Comparison of ENCODE assay signal across 8 cellular contexts in genomic region chr20:39264506-39265172, GRCh38.
DNase-seq lines count a peak whose midpoint lies in the region; ATAC-seq and TF ChIP-seq lines count a peak whose summit lies in the region.

No MANE protein-coding gene starts in this region.

- no peaks in the 10 kb centered on the region for H3K9me3 Mint-ChIP-seq in activated naive CD4-positive, alpha-beta T cell treated with anti-CD3 and anti-CD28 coated beads, Interleukin-2, amount 50 U/mL, for 72 hours

- H3K36me3 Mint-ChIP-seq in activated naive CD4-positive, alpha-beta T cell treated with anti-CD3 and anti-CD28 coated beads, Interleukin-2, amount 50 U/mL, for 72 hours = no peaks in the 10 kb centered on the region

- 5 to 13% (median 10%) methylated on average over 3 of the region's 3 CpGs for WGBS in heart left ventricle, 4 donors
- WGBS in prostate gland = 5% methylated on average over 3 of the region's 3 CpGs

- TF ChIP-seq POLR2A in heart left ventricle (IDR thresholded peaks at IDR 0.05) = no peak
- no peak for TF ChIP-seq POLR2A in prostate gland (IDR thresholded peaks at IDR 0.05)

- H3K4me2 ChIP-seq in OCI-LY7 (ENCODE audit: low read length) = no peak overlapping the region

- H3K4me3 ChIP-seq in OCI-LY7 (ENCODE audit: low read depth, low read length, poor library complexity, severe bottlenecking) = no peak overlapping the region
- H3K4me3 ChIP-seq in heart left ventricle = no peak overlapping the region
- no peak overlapping the region for H3K4me3 ChIP-seq in prostate gland

- no peak overlapping the region for H3K27ac ChIP-seq in OCI-LY7 (ENCODE audit: low read depth, low read length, poor library complexity, severe bottlenecking)
- H3K27ac ChIP-seq in heart left ventricle = no peak overlapping the region
- H3K27ac ChIP-seq in prostate gland = no peak overlapping the region

- H2AFZ ChIP-seq in OCI-LY7 (ENCODE audit: low read length) = no peak overlapping the region

- ATAC-seq in activated naive CD4-positive, alpha-beta T cell treated with anti-CD3 and anti-CD28 coated beads, Interleukin-2, amount 50 U/mL, for 72 hours = peak; percentile 68 to 71
- ATAC-seq in heart left ventricle (peak; percentile 39 to 82 (median 58)), HG03521 (IDR thresholded peaks at IDR 0.05; ENCODE audit: unreplicated experiment) (no peak), HG02870 (IDR thresholded peaks at IDR 0.05; ENCODE audit: unreplicated experiment) (no peak)

- H3K9me2 ChIP-seq in OCI-LY7 (ENCODE audit: insufficient read depth, low read length) = no peaks in the 10 kb centered on the region

- POLR2A ChIA-PET in OCI-LY7 (lab: Charles Lee) = no interaction called here

- CTCF ChIA-PET in OCI-LY7 (lab: Charles Lee; ENCODE audit: unreplicated experiment) = no interaction called here

- BruUV-seq in OCI-LY7 (replicated peaks; lab: Mats Ljungman, UMichigan) = no TSS peak

- H3K27ac Mint-ChIP-seq in activated naive CD4-positive, alpha-beta T cell treated with anti-CD3 and anti-CD28 coated beads, Interleukin-2, amount 50 U/mL, for 72 hours = no peak overlapping the region

- intact Hi-C loops in OCI-LY7 (cut with micrococcal nuclease; ENCODE audit: unreplicated experiment) (loop anchor here (5.0 kb wide), 1 partner anchor 608 kb away; no protein-coding TSS in a partner anchor), heart left ventricle (cut with DNase I) (loop anchor here (2.0 to 10.0 kb wide), 16 partner anchors 150 to 1700 kb away; partner anchors contain the start of gene MAFB (in 2 of the 10)), prostate gland (cut with DNase I) (loop anchor here (10.0 kb wide), 1 partner anchor 1700 kb away; no protein-coding TSS in a partner anchor)

- H3K27me3 ChIP-seq in heart left ventricle (peaks cover 0 to 8% (median 0%) of the 10 kb centered on the region in 9 donors), prostate gland (replicated peaks; ENCODE audit: insufficient read depth) (no peaks in the 10 kb centered on the region)

- H3K79me2 ChIP-seq in OCI-LY7 (ENCODE audit: insufficient read depth, low read depth, low read length) = no peaks in the 10 kb centered on the region

- peak; percentile 82 for DNase-seq in ELF-1 (ENCODE audit: low read depth, low spot score)
- peak; percentile 74 for DNase-seq in HuH-7 (ENCODE audit: low spot score)
- DNase-seq in OCI-LY7 (ENCODE audit: low spot score) = peak; percentile 46
- DNase-seq in activated naive CD4-positive, alpha-beta T cell treated with anti-CD3 and anti-CD28 coated beads, Interleukin-2, amount 50 U/mL, for 72 hours (ENCODE audit: low spot score in 2 of 2) = peak in 1 of 2 donors; percentile 48
- peak in 4 of 5 donors; percentile 56 to 69 (median 64) for DNase-seq in heart left ventricle
- peak; percentile 16 for DNase-seq in prostate gland (ENCODE audit: low spot score)

- TF ChIP-seq CTCF in OCI-LY7 (conservative IDR thresholded peaks at IDR 0.05; ENCODE audit: low read length) (peak; percentile 96), heart left ventricle (IDR thresholded peaks at IDR 0.05) (peak; percentile 69 to 89 (median 84)), prostate gland (IDR thresholded peaks at IDR 0.05) (peak in 3 of 4 experiments; percentile 36 to 64 (median 63))

- H3K9me3 ChIP-seq in OCI-LY7 (ENCODE audit: low read length) (no peaks in the 10 kb centered on the region), heart left ventricle (no peaks in the 10 kb centered on the region), prostate gland (no peaks in the 10 kb centered on the region)

- H3K4me1 ChIP-seq in OCI-LY7 (ENCODE audit: insufficient read depth, low read length, poor library complexity, severe bottlenecking) = no peaks in the 10 kb centered on the region
- H3K4me1 ChIP-seq in heart left ventricle = peaks cover 0 to 17% (median 3%) of the 10 kb centered on the region in 12 donors
- peaks cover under 1% of the 10 kb centered on the region for H3K4me1 ChIP-seq in prostate gland (replicated peaks)

- H3K36me3 ChIP-seq in OCI-LY7 (ENCODE audit: insufficient read depth, low read length) (no peaks in the 10 kb centered on the region), heart left ventricle (no peaks in the 10 kb centered on the region), prostate gland (no peaks in the 10 kb centered on the region)

- no peaks in the 10 kb centered on the region for H4K20me1 ChIP-seq in OCI-LY7 (ENCODE audit: insufficient read depth, low read length)

Comparison
In these comparisons a context has a peak if more than half of its experiments do, and no peak if none do; other contexts are left out.
1. ATAC-seq: peak in activated naive CD4-positive, alpha-beta T cell treated with anti-CD3 and anti-CD28 coated beads, Interleukin-2, amount 50 U/mL, for 72 hours (2 of 2) and heart left ventricle (4 of 4); none in HG03521 (single experiment) and HG02870 (single experiment).
2. Peak in every context shown above with its lines, with median percentiles within 50 percentile points of each other: CTCF ChIP-seq.